Comparison of ENCODE assay signal across 8 cellular contexts in genomic region chr11:133082851-133083488, GRCh38.
DNase-seq lines count a peak whose midpoint lies in the region; ATAC-seq and TF ChIP-seq lines count a peak whose summit lies in the region.

No MANE protein-coding gene starts in this region.

- H3K9me3 ChIP-seq in SK-N-MC (ENCODE audit: low read depth, low read length) (no peaks in the 10 kb centered on the region), body of pancreas (no peaks in the 10 kb centered on the region), spleen (no peaks in the 10 kb centered on the region)

- TF ChIP-seq POLR2A in body of pancreas (IDR thresholded peaks at IDR 0.05): no peak
- no peak for TF ChIP-seq POLR2A in spleen (IDR thresholded peaks at IDR 0.05)

- peaks cover 5% of the 10 kb centered on the region for H3K4me1 ChIP-seq in body of pancreas
- H3K4me1 ChIP-seq in spleen: peaks cover 0 to 11% (median 6%) of the 10 kb centered on the region in 6 donors

- peak overlapping the region; percentile 68 for H3K4me3 ChIP-seq in SK-N-MC
- H3K4me3 ChIP-seq in body of pancreas: no peak overlapping the region
- peak overlapping the region; percentile 9 to 63 (median 18) for H3K4me3 ChIP-seq in spleen

- intact Hi-C loops in body of pancreas (cut with DNase I) (loop anchor here (10.0 kb wide), 1 partner anchor 752 kb away; no protein-coding TSS in a partner anchor), spleen (cut with DNase I; ENCODE audit: low total_unique reads) (loop anchor here (5.0 to 10.0 kb wide), 2 partner anchors 72 to 754 kb away; no protein-coding TSS in a partner anchor)

- peak; percentile 91 for ATAC-seq in GM19452 (IDR thresholded peaks at IDR 0.05; ENCODE audit: unreplicated experiment)
- ATAC-seq in HG03457 (IDR thresholded peaks at IDR 0.05; ENCODE audit: unreplicated experiment): peak; percentile 97
- peak; percentile 92 for ATAC-seq in body of pancreas

- no peaks in the 10 kb centered on the region for H3K36me3 ChIP-seq in SK-N-MC (ENCODE audit: insufficient read depth, low read length)
- H3K36me3 ChIP-seq in body of pancreas (replicated peaks in 1 of 2; ENCODE audit: insufficient read depth in 1 of 2, low read depth in 2 of 2): no peaks in the 10 kb centered on the region
- no peaks in the 10 kb centered on the region for H3K36me3 ChIP-seq in spleen

- DNase-seq in CMK (ENCODE audit: low read depth): peak; percentile 59
- no peak for DNase-seq in SK-N-MC (ENCODE audit: low read depth, low spot score)
- DNase-seq in body of pancreas: peak; percentile 61 to 74 (median 70)
- DNase-seq in inferior parietal cortex (ENCODE audit: extremely low spot score): peak; percentile 62
- peak; percentile 87 for DNase-seq in spleen
- DNase-seq in Kasumi-1 (lab: John Stamatoyannopoulos, UW): no peak

- WGBS in body of pancreas, 2 donors: 0 to 1% methylated on average over 2 to 60 of the region's 71 CpGs
- WGBS in spleen, 5 donors: 0 to 3% (median 2%) methylated on average over 1 to 71 of the region's 71 CpGs

- no peak overlapping the region for H3K9ac ChIP-seq in SK-N-MC (ENCODE audit: insufficient read length)

- H3K27ac ChIP-seq in SK-N-MC (no peak overlapping the region), body of pancreas (no peak overlapping the region), spleen (no peak overlapping the region)

- H3K27me3 ChIP-seq in body of pancreas: peaks cover 0 to 9% of the 10 kb centered on the region in 2 donors
- H3K27me3 ChIP-seq in spleen (replicated peaks in 1 of 7): peaks cover 0 to 79% (median 8%) of the 10 kb centered on the region in 7 donors

- TF ChIP-seq CTCF in body of pancreas (IDR thresholded peaks at IDR 0.05) (peak; percentile 31 to 99 (median 99)), spleen (IDR thresholded peaks at IDR 0.05 in 8 of 11, conservative IDR thresholded peaks at IDR 0.05 in 3 of 11) (peak in 8 of 11 experiments; percentile 27 to 90 (median 76))

Comparison
In these comparisons a context has a peak if more than half of its experiments do, and no peak if none do; other contexts are left out.
1. DNase-seq: peak in CMK (single experiment), body of pancreas (4 of 4), inferior parietal cortex (single experiment) and spleen (single experiment); none in SK-N-MC (single experiment) and Kasumi-1 (0 of 2).
2. H3K4me3 ChIP-seq: peak in SK-N-MC (single experiment) and spleen (8 of 8); none in body of pancreas (0 of 2).
3. Peak in every context shown above with its lines, with median percentiles within 50 percentile points of each other: ATAC-seq.